8 cellular contexts compared by ENCODE assay signal in genomic region chr4:38670939-38671593, GRCh38. TPM values are rescaled to one million over a fixed set of nuclear protein-coding genes. Genes with fewer than 3 reads are reported as not detected.
A peak's percentile ranks its signal among the peaks of the same experiment; 100 is the strongest.
DNase-seq lines count a peak whose midpoint lies in the region; ATAC-seq and TF ChIP-seq lines count a peak whose summit lies in the region.

No MANE protein-coding gene starts in this region.

- H3K9me3 ChIP-seq in prostate gland: no peaks in the 10 kb centered on the region

- H3K27me3 ChIP-seq in prostate gland (replicated peaks; ENCODE audit: insufficient read depth): no peaks in the 10 kb centered on the region

- 20% methylated on average over 10 of the region's 10 CpGs for WGBS in prostate gland

- TF ChIP-seq POLR2A in prostate gland (IDR thresholded peaks at IDR 0.05): no peak

- peak; percentile 60 for ATAC-seq in GM18868 (IDR thresholded peaks at IDR 0.05; ENCODE audit: unreplicated experiment)
- ATAC-seq in HG03571 (IDR thresholded peaks at IDR 0.05; ENCODE audit: unreplicated experiment): peak; percentile 42
- ATAC-seq in HG02973 (IDR thresholded peaks at IDR 0.05; ENCODE audit: unreplicated experiment): no peak
- no peak for ATAC-seq in HG03442 (IDR thresholded peaks at IDR 0.05; ENCODE audit: unreplicated experiment)

- peak overlapping the region; percentile 80 to 85 for H3K27ac ChIP-seq in prostate gland

- intact Hi-C loops in prostate gland (cut with DNase I): loop anchor here (5.0 kb wide), 1 partner anchor 61 kb away; no protein-coding TSS in a partner anchor

- peaks cover 54% of the 10 kb centered on the region for H3K4me1 ChIP-seq in prostate gland (replicated peaks)

- H3K36me3 ChIP-seq in prostate gland: no peaks in the 10 kb centered on the region

- TF ChIP-seq CTCF in prostate gland (IDR thresholded peaks at IDR 0.05): no peak

- H3K4me3 ChIP-seq in prostate gland: peak overlapping the region in 1 of 2 donors; percentile 1

- DNase-seq in dermis microvascular lymphatic vessel endothelial cell (ENCODE audit: low read depth in 2 of 2) (peak; percentile 55 to 84), prostate gland (ENCODE audit: low spot score) (no peak), NCI-H345 (lab: John Stamatoyannopoulos, UW) (no peak), nucleus accumbens (lab: John Stamatoyannopoulos, UW) (no peak)

RNA-seq across cellular contexts. Expression of gene KLF3, which starts 7.1 kb away (rescaled TPM):
- 15.8 and 24.8 TPM in 2 replicates for total RNA-seq in dermis microvascular lymphatic vessel endothelial cell
- total RNA-seq in prostate gland: 10 to 100 TPM; 47.7 to 55.4 TPM

Comparison
In these comparisons a context has a peak if more than half of its experiments do, and no peak if none do; other contexts are left out.
1. ATAC-seq: peak in GM18868 (single experiment) and HG03571 (single experiment); none in HG02973 (single experiment) and HG03442 (single experiment).
2. DNase-seq: peak in dermis microvascular lymphatic vessel endothelial cell (2 of 2); none in prostate gland (single experiment), NCI-H345 (single experiment) and nucleus accumbens (0 of 56).